ENCODE assay signal across 8 cellular contexts in the genomic region with DNA sequence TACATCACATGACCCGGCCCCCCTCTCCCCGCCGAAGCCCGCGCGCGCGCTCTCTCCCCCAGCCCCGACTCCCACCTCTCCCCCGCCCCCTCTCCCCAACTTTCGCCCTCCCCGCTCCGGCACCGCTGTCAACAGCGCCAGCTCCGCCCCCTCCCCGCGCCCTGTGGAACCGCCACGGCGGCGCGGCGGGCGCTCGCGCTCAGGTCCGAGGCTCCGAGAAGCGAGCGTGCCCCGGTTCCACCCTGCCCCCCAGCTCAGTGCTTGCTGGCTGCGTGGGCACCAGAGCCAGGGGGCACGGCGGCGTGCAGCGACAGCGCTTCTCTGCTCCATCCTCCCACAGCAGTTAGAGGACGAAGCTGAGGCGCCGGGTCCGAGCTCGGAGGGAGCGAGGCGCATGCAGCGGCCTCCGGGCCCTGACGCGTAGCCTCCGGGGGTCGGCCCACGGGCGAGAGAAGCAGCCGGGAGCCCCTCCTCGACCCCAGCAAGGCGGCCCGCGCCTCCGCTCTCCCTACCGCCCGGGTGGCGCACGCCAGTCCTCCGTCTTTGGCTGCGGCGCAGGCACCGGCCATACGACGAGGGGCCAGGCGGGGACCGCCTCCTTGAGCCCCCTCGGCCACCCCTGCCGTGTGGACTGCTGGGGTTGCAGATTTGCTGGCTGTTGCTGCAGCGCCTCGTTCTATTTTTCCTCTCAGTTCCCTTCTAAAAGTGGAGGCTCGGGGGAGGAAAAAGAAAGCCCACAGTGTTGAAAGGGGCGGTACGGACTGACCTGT.
DNase-seq lines count a peak whose midpoint lies in the region; ATAC-seq and TF ChIP-seq lines count a peak whose summit lies in the region.

No MANE protein-coding gene starts in this region.

- H3K27ac Mint-ChIP-seq in activated T-cell treated with anti-CD3 and anti-CD28 coated beads, Interleukin-2, amount 50 U/mL, for 24 hours = peak overlapping the region; percentile 74
- H3K27ac Mint-ChIP-seq in nephron progenitor cell = no peak overlapping the region

- no peaks in the 10 kb centered on the region for H3K9me3 Mint-ChIP-seq in activated T-cell treated with anti-CD3 and anti-CD28 coated beads, Interleukin-2, amount 50 U/mL, for 24 hours
- H3K9me3 Mint-ChIP-seq in nephron progenitor cell = no peaks in the 10 kb centered on the region

- DNase-seq in NCI-H2107 (lab: John Stamatoyannopoulos, UW) (peak; percentile 88), NCI-H2107 treated with DMSO at 0.1 percent for 48 hours (lab: John Stamatoyannopoulos, UW; ENCODE audit: unreplicated experiment) (no peak), NCI-H82 (lab: John Stamatoyannopoulos, UW) (peak; percentile 99), esophagus muscularis mucosa (ENCODE audit: extremely low spot score) (no peak), nephron progenitor cell (peak; percentile 74)
- peak; percentile 90 for DNase-seq in activated T-cell treated with anti-CD3 and anti-CD28 coated beads, Interleukin-2, amount 50 U/mL, for 24 hours

- TF ChIP-seq POLR2A in esophagus muscularis mucosa (IDR thresholded peaks at IDR 0.05; ENCODE audit: low read depth) = peak; percentile 21

- H3K27ac ChIP-seq in esophagus muscularis mucosa (replicated peaks in 1 of 4) (peak overlapping the region; percentile 95 to 100 (median 100)), stomach smooth muscle (ENCODE audit: low read length) (peak overlapping the region; percentile 96)

- TF ChIP-seq CTCF in esophagus muscularis mucosa (IDR thresholded peaks at IDR 0.05) (no peak), nephron progenitor cell (IDR thresholded peaks at IDR 0.05) (no peak)

- peak overlapping the region; percentile 82 to 87 for H3K9ac ChIP-seq in stomach smooth muscle (ENCODE audit: low read length in 2 of 2)

- H3K36me3 ChIP-seq in esophagus muscularis mucosa (peaks cover 0 to 7% (median 0%) of the 10 kb centered on the region in 4 donors), stomach smooth muscle (ENCODE audit: control insufficient read depth in 2 of 2, insufficient read depth in 2 of 2, low read length in 2 of 2) (no peaks in the 10 kb centered on the region)

- H3K36me3 Mint-ChIP-seq in activated T-cell treated with anti-CD3 and anti-CD28 coated beads, Interleukin-2, amount 50 U/mL, for 24 hours (ENCODE audit: low read depth) = peaks cover 5% of the 10 kb centered on the region
- H3K36me3 Mint-ChIP-seq in nephron progenitor cell (ENCODE audit: low read depth) = peaks cover 9% of the 10 kb centered on the region

- H3K27me3 Mint-ChIP-seq in activated T-cell treated with anti-CD3 and anti-CD28 coated beads, Interleukin-2, amount 50 U/mL, for 24 hours = peaks cover 34% of the 10 kb centered on the region
- H3K27me3 Mint-ChIP-seq in nephron progenitor cell (ENCODE audit: low read depth, poor library complexity) = peaks cover 66% of the 10 kb centered on the region

- H3K27me3 ChIP-seq in esophagus muscularis mucosa (peaks cover 0 to 24% (median 12%) of the 10 kb centered on the region in 4 donors), stomach smooth muscle (ENCODE audit: control insufficient read depth in 1 of 2, insufficient read depth in 2 of 2, low read length in 2 of 2) (peaks cover 9 to 27% of the 10 kb centered on the region in 2 donors)

- peak; percentile 22 for ATAC-seq in HG02970 (IDR thresholded peaks at IDR 0.05; ENCODE audit: low FRiP score, unreplicated experiment)

- under 1% methylated on average over 45 of the region's 78 CpGs for WGBS in esophagus muscularis mucosa

- H3K4me1 ChIP-seq in esophagus muscularis mucosa = peaks cover 23 to 67% (median 59%) of the 10 kb centered on the region in 4 donors
- H3K4me1 ChIP-seq in stomach smooth muscle (ENCODE audit: control insufficient read depth, insufficient read depth, low read length) = peaks cover 33% of the 10 kb centered on the region

- peak overlapping the region; percentile 79 to 99 (median 89) for H3K4me3 ChIP-seq in esophagus muscularis mucosa
- H3K4me3 ChIP-seq in stomach smooth muscle (ENCODE audit: low read length in 2 of 2) = peak overlapping the region; percentile 73 to 93

- H3K9me3 ChIP-seq in esophagus muscularis mucosa (no peaks in the 10 kb centered on the region), stomach smooth muscle (ENCODE audit: control insufficient read depth in 2 of 2, low read length in 2 of 2) (no peaks in the 10 kb centered on the region)

- peak overlapping the region; percentile 80 for H3K4me3 Mint-ChIP-seq in activated T-cell treated with anti-CD3 and anti-CD28 coated beads, Interleukin-2, amount 50 U/mL, for 24 hours
- peak overlapping the region; percentile 82 for H3K4me3 Mint-ChIP-seq in nephron progenitor cell

- intact Hi-C loops in esophagus muscularis mucosa (cut with DNase I) = loop anchor here (2.0 kb wide), 1 partner anchor 128 kb away; the partner anchor contains the start of gene TRIM13

- peaks cover 67% of the 10 kb centered on the region for H3K4me1 Mint-ChIP-seq in activated T-cell treated with anti-CD3 and anti-CD28 coated beads, Interleukin-2, amount 50 U/mL, for 24 hours (ENCODE audit: low read depth)
- H3K4me1 Mint-ChIP-seq in nephron progenitor cell = peaks cover 60% of the 10 kb centered on the region

- TF ChIP-seq EP300 in esophagus muscularis mucosa (IDR thresholded peaks at IDR 0.05) = no peak

Comparison
In these comparisons a context has a peak if more than half of its experiments do, and no peak if none do; other contexts are left out.
1. DNase-seq: peak in NCI-H2107 (single experiment), NCI-H82 (single experiment), activated T-cell treated with anti-CD3 and anti-CD28 coated beads, Interleukin-2, amount 50 U/mL, for 24 hours (single experiment) and nephron progenitor cell (single experiment); none in NCI-H2107 treated with DMSO at 0.1 percent for 48 hours (single experiment) and esophagus muscularis mucosa (single experiment).